Comparison of ENCODE assay signal across 8 cellular contexts in the genomic region with DNA sequence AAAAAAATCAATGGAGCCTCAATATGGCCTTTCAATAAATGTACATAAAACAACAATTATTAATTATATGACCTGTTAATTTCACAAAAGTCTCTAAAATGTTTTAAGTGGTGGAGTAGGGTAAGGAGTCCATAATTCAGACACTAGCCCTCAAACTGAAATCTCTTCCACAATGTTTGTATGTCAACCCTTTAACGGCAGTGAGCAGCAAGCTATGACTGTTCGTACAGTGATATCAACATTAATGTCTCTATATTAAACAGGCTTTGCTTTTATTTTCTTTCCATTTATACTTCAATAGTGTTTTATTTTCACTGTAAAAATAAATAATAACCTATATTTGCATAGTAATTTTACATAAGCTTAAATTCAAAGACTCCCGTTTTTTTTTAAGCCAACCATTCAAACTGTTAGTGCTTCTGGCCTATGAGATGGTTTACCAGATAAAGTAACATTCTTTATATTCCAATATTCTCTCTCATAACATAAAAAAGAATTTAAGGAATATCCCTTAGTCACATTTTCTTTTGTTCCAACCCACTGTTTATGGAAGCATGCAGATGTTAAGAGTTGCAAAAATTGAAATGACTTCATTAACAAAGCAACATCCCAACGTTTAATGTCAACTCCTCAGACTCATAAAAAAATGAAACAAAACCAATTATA. TPM values are rescaled to one million over a fixed set of nuclear protein-coding genes. Genes with fewer than 3 reads are reported as not detected.
A peak's percentile ranks its signal among the peaks of the same experiment; 100 is the strongest.
DNase-seq lines count a peak whose midpoint lies in the region; ATAC-seq and TF ChIP-seq lines count a peak whose summit lies in the region.

No MANE protein-coding gene starts in this region.

- no peaks in the 10 kb centered on the region for H3K9me2 ChIP-seq in PC-9 (ENCODE audit: insufficient read depth)

- H3K9me3 ChIP-seq in PC-9 (ENCODE audit: insufficient read depth, low read depth): no peaks in the 10 kb centered on the region; the same call in 1 of the 2 replicates
- no peaks in the 10 kb centered on the region for H3K9me3 ChIP-seq in parathyroid adenoma (ENCODE audit: control insufficient read depth, low read length)

- H3K9ac ChIP-seq in parathyroid adenoma: peak overlapping the region; percentile 41

- peaks cover 30% of the 10 kb centered on the region for H3F3A ChIP-seq in PC-9 (ENCODE audit: insufficient read depth, low read depth)

- peak; percentile 50 for DNase-seq in EL
- DNase-seq in PC-9: no peak
- DNase-seq in endothelial cell (ENCODE audit: low spot score): no peak
- DNase-seq in AG20443 (ENCODE audit: low spot score): no peak
- DNase-seq in GM10248 (ENCODE audit: extremely low spot score): no peak

- CTCF ChIA-PET in PC-9 (lab: Charles Lee) (interaction anchor here (1.0 kb wide), 1 partner anchor 29 kb away, joined by 6 read pairs; no protein-coding TSS in a partner anchor), GM10248 (lab: Yijun Ruan, JAX) (interaction anchor here (0.9 to 4.9 kb wide), 10 partner anchors 8 to 336 kb away, joined by 3 to 44 read pairs (median 6); partner anchors contain the start of gene CFAP54)

- H3K27me3 Mint-ChIP-seq in endothelial cell (ENCODE audit: unreplicated experiment): peaks cover 21% of the 10 kb centered on the region

- POLR2A ChIA-PET in PC-9 (lab: Charles Lee; ENCODE audit: unreplicated experiment) (interaction anchor here (0.6 kb wide), 1 partner anchor 130 kb away, joined by 8 read pairs; no protein-coding TSS in a partner anchor), GM10248 (lab: Yijun Ruan, JAX) (no interaction called here)

- H3K4me3 ChIP-seq in PC-9: peak overlapping the region; percentile 67
- H3K4me3 ChIP-seq in parathyroid adenoma (ENCODE audit: low read depth, low read length): peak overlapping the region; percentile 89

- no TSS peak for BruUV-seq in PC-9 (replicated peaks; lab: Mats Ljungman, UMichigan)

- H3K4me1 ChIP-seq in PC-9 (replicated peaks; ENCODE audit: insufficient read depth) (peaks cover 39% of the 10 kb centered on the region), parathyroid adenoma (peaks cover 15% of the 10 kb centered on the region)

- H3K36me3 Mint-ChIP-seq in endothelial cell (ENCODE audit: low read depth, unreplicated experiment): peaks cover 11% of the 10 kb centered on the region

- H4K20me1 ChIP-seq in PC-9 (ENCODE audit: insufficient read depth): peaks cover 37% of the 10 kb centered on the region

- H3K9me3 Mint-ChIP-seq in endothelial cell (ENCODE audit: unreplicated experiment): no peaks in the 10 kb centered on the region

- H3K27me3 ChIP-seq in PC-9 (ENCODE audit: insufficient read depth, low read depth) (no peaks in the 10 kb centered on the region), parathyroid adenoma (ENCODE audit: control insufficient read depth, insufficient read depth, low read length) (no peaks in the 10 kb centered on the region)

- peaks cover 43% of the 10 kb centered on the region for H3K4me1 Mint-ChIP-seq in endothelial cell (ENCODE audit: unreplicated experiment)

- TF ChIP-seq CTCF in PC-9 (conservative IDR thresholded peaks at IDR 0.05) (no peak), endothelial cell (IDR thresholded peaks at IDR 0.05; ENCODE audit: unreplicated experiment) (no peak), parathyroid adenoma (IDR thresholded peaks at IDR 0.05) (no peak), GM10248 (IDR thresholded peaks at IDR 0.05; ENCODE audit: control extremely low read depth, extremely low read depth, low read depth, missing control alignments) (no peak)

- H3K79me2 ChIP-seq in PC-9 (ENCODE audit: low read depth): peaks cover 67% of the 10 kb centered on the region
- H3K79me2 ChIP-seq in parathyroid adenoma: peaks cover 33% of the 10 kb centered on the region

- peak overlapping the region; percentile 98 for H3K27ac Mint-ChIP-seq in endothelial cell (ENCODE audit: unreplicated experiment)

- H3K36me3 ChIP-seq in PC-9 (ENCODE audit: low read depth) (no peaks in the 10 kb centered on the region), parathyroid adenoma (ENCODE audit: control insufficient read depth, insufficient read depth, low read length) (no peaks in the 10 kb centered on the region)

- H3K4me2 ChIP-seq in PC-9 (peak overlapping the region; percentile 96), parathyroid adenoma (ENCODE audit: low read length) (peak overlapping the region; percentile 90)

- ATAC-seq in GM21576 (IDR thresholded peaks at IDR 0.05; ENCODE audit: unreplicated experiment): no peak
- no peak for ATAC-seq in HG03135 (IDR thresholded peaks at IDR 0.05; ENCODE audit: unreplicated experiment)

- intact Hi-C loops in PC-9 (cut with micrococcal nuclease; ENCODE audit: unreplicated experiment): loop anchor here (5.0 to 10.0 kb wide), 2 partner anchors 46 to 103 kb away; no protein-coding TSS in a partner anchor

- H3K4me3 Mint-ChIP-seq in endothelial cell (ENCODE audit: unreplicated experiment): peak overlapping the region; percentile 100

- H2AFZ ChIP-seq in PC-9 (no peak overlapping the region), parathyroid adenoma (no peak overlapping the region)

- H3K27ac ChIP-seq in PC-9: peak overlapping the region; percentile 93
- peak overlapping the region; percentile 90 for H3K27ac ChIP-seq in parathyroid adenoma

RNA-seq across cellular contexts. Expression of gene CDK17, which starts 2.4 kb away (rescaled TPM):
- total RNA-seq in PC-9 (2021) (22.5 and 29.0 TPM in 2 replicates), endothelial cell (ENCODE audit: unreplicated experiment) (112 TPM)
